ENCODE assay signal across 20 cellular contexts in genomic region chr14:106021832-106022231, GRCh38.
"Had no signal": no experiment of that assay in that cellular context is flagged by ENCODE, and none has a peak within 500 bp of the region (broad histone marks: within the 10 kb centered on the region; RNA-seq: fewer than 3 reads in every experiment).

No MANE protein-coding gene starts in this region.

- H3K4me1 Mint-ChIP-seq: mesothelial cell of epicardium, neural progenitor cell had no signal

- H3K27ac Mint-ChIP-seq: effector memory CD8-positive, alpha-beta T cell; mesothelial cell of epicardium; neural progenitor cell; stimulated activated effector memory CD8-positive, alpha-beta T cell treated with anti-CD3 and anti-CD28 coated beads, Interleukin-12 subunit alpha, Interleukin-12 subunit beta, amount 100 ng/mL, for 72 hours; T-helper 2 cell treated with Interferon-gamma antibody and Interleukin-4, amounts not matched to agents 5 μg/mL and 100 μg/mL, for 36 hours; type B pancreatic cell had no signal

- H3K36me3 Mint-ChIP-seq: naive thymus-derived CD8-positive, alpha-beta T cell; neural progenitor cell; stimulated activated effector memory CD8-positive, alpha-beta T cell treated with anti-CD3 and anti-CD28 coated beads, Interleukin-12 subunit alpha, Interleukin-12 subunit beta, amount 100 ng/mL, for 72 hours; type B pancreatic cell had no signal

- DNase-seq: central memory CD4-positive, alpha-beta T cell; effector memory CD8-positive, alpha-beta T cell; gastrocnemius medialis; hippocampal formation; left ventricle myocardium superior; mammary epithelial cell; naive thymus-derived CD8-positive, alpha-beta T cell; SIG-M5; SK-N-SH; spleen had no signal

- H3K4me3 Mint-ChIP-seq: effector memory CD8-positive, alpha-beta T cell; mesothelial cell of epicardium; naive thymus-derived CD8-positive, alpha-beta T cell; neural progenitor cell; stimulated activated effector memory CD8-positive, alpha-beta T cell treated with anti-CD3 and anti-CD28 coated beads, Interleukin-12 subunit alpha, Interleukin-12 subunit beta, amount 100 ng/mL, for 72 hours; T-helper 2 cell treated with Interferon-gamma antibody and Interleukin-4, amounts not matched to agents 5 μg/mL and 100 μg/mL, for 36 hours; type B pancreatic cell had no signal

- H3K4me1 ChIP-seq: esophagus muscularis mucosa, gastrocnemius medialis, neural progenitor cell, spleen, vagina had no signal

- ATAC-seq: activated CD4-positive, CD25-positive, alpha-beta regulatory T cell treated with anti-CD3 and anti-CD28 coated beads, Interleukin-2, amount 50 U/mL, for 24 hours; effector memory CD8-positive, alpha-beta T cell; gastrocnemius medialis; left ventricle myocardium superior; naive thymus-derived CD8-positive, alpha-beta T cell; stimulated activated effector memory CD8-positive, alpha-beta T cell treated with anti-CD3 and anti-CD28 coated beads, Interleukin-12 subunit alpha, Interleukin-12 subunit beta, amount 100 ng/mL, for 72 hours had no signal

- H3K27me3 Mint-ChIP-seq: type B pancreatic cell had no signal

- H3K9me3 ChIP-seq: esophagus muscularis mucosa, gastrocnemius medialis, SK-N-SH, thoracic aorta, vagina had no signal

- H3K36me3 ChIP-seq: esophagus muscularis mucosa, gastrocnemius medialis, neural progenitor cell, spleen, thoracic aorta, vagina had no signal

- H3K4me3 ChIP-seq: esophagus muscularis mucosa, gastrocnemius medialis, neural progenitor cell, spleen, thoracic aorta, vagina had no signal

- H3K9me3 Mint-ChIP-seq: effector memory CD8-positive, alpha-beta T cell had no signal

- H3K27me3 ChIP-seq: esophagus muscularis mucosa, gastrocnemius medialis, neural progenitor cell, spleen, vagina had no signal

- H3K27ac ChIP-seq: esophagus muscularis mucosa, gastrocnemius medialis, neural progenitor cell, spleen, thoracic aorta, vagina, VCaP had no signal
